ENCODE assay signal across 9 cellular contexts in genomic region chr4:142984871-142985585, GRCh38.
DNase-seq lines count a peak whose midpoint lies in the region; ATAC-seq and TF ChIP-seq lines count a peak whose summit lies in the region.
"Had no signal": no experiment of that assay in that cellular context is flagged by ENCODE, and none has a peak within 500 bp of the region (broad histone marks: within the 10 kb centered on the region; RNA-seq: fewer than 3 reads in every experiment).

No MANE protein-coding gene starts in this region.

- intact Hi-C loops in left colon (cut with DNase I, micrococcal nuclease): no loop called here

- no peak overlapping the region for H3K4me3 ChIP-seq in WERI-Rb-1 (ENCODE audit: low read depth, low read length)

- H3K27ac Mint-ChIP-seq in activated naive CD4-positive, alpha-beta T cell treated with anti-CD3 and anti-CD28 coated beads, Interleukin-2, amount 10 ng/mL, durations not matched to agents 7 days and 5 days: no peak overlapping the region

- ATAC-seq in left colon: peak; percentile 73
- ATAC-seq in GM19397 (IDR thresholded peaks at IDR 0.05; ENCODE audit: unreplicated experiment): no peak
- no peak for ATAC-seq in GM21528 (IDR thresholded peaks at IDR 0.05; ENCODE audit: low FRiP score, unreplicated experiment)

- no peaks in the 10 kb centered on the region for H3K9me3 ChIP-seq in WERI-Rb-1 (ENCODE audit: severe bottlenecking)

- H3K36me3 ChIP-seq in WERI-Rb-1: no peaks in the 10 kb centered on the region

- H3K36me3 Mint-ChIP-seq in activated naive CD4-positive, alpha-beta T cell treated with anti-CD3 and anti-CD28 coated beads, Interleukin-2, amount 10 ng/mL, durations not matched to agents 7 days and 5 days: no peaks in the 10 kb centered on the region

- CTCF ChIA-PET in activated naive CD4-positive, alpha-beta T cell treated with anti-CD3 and anti-CD28 coated beads, Interleukin-2, amount 10 ng/mL, durations not matched to agents 7 days and 5 days (lab: Charles Lee): interaction anchor here (0.7 kb wide), 1 partner anchor 537 kb away, joined by 3 read pairs; no protein-coding TSS in a partner anchor

- peak; percentile 50; the same call in 1 of the 2 replicates for TF ChIP-seq CTCF in WERI-Rb-1 (IDR thresholded peaks at IDR 0.05; ENCODE audit: low read depth, low read length)

- no peaks in the 10 kb centered on the region for H3K4me1 Mint-ChIP-seq in activated naive CD4-positive, alpha-beta T cell treated with anti-CD3 and anti-CD28 coated beads, Interleukin-2, amount 10 ng/mL, durations not matched to agents 7 days and 5 days

- DNase-seq in COLO829 (ENCODE audit: low spot score) (peak; percentile 59), HT1080 (ENCODE audit: low read depth) (peak; percentile 44), WERI-Rb-1 (no peak), left colon (peak in 1 of 2 donors; percentile 11), ureter (ENCODE audit: low spot score) (no peak)
- DNase-seq in activated naive CD4-positive, alpha-beta T cell treated with anti-CD3 and anti-CD28 coated beads, Interleukin-2, amount 10 ng/mL, durations not matched to agents 7 days and 5 days: no peak
- DNase-seq: activated CD4-positive, alpha-beta T cell treated with anti-CD3 and anti-CD28 coated beads for 48 hours had no signal

- no peak overlapping the region for H3K4me3 Mint-ChIP-seq in activated naive CD4-positive, alpha-beta T cell treated with anti-CD3 and anti-CD28 coated beads, Interleukin-2, amount 10 ng/mL, durations not matched to agents 7 days and 5 days

- H3K27ac ChIP-seq in WERI-Rb-1: no peak overlapping the region

- no peaks in the 10 kb centered on the region for H3K27me3 ChIP-seq in WERI-Rb-1 (ENCODE audit: insufficient read depth, low read depth, severe bottlenecking)

- H3K9me3 Mint-ChIP-seq in activated naive CD4-positive, alpha-beta T cell treated with anti-CD3 and anti-CD28 coated beads, Interleukin-2, amount 10 ng/mL, durations not matched to agents 7 days and 5 days: no peaks in the 10 kb centered on the region

- no peaks in the 10 kb centered on the region for H3K27me3 Mint-ChIP-seq in activated naive CD4-positive, alpha-beta T cell treated with anti-CD3 and anti-CD28 coated beads, Interleukin-2, amount 10 ng/mL, durations not matched to agents 7 days and 5 days

Comparison
In these comparisons a context has a peak if more than half of its experiments do, and no peak if none do; other contexts are left out.
1. DNase-seq: peak in COLO829 (single experiment) and HT1080 (single experiment); none in WERI-Rb-1 (single experiment), activated naive CD4-positive, alpha-beta T cell treated with anti-CD3 and anti-CD28 coated beads, Interleukin-2, amount 10 ng/mL, durations not matched to agents 7 days and 5 days (single experiment) and ureter (single experiment).